ENCODE assay signal across 1 cellular context in the genomic region with DNA sequence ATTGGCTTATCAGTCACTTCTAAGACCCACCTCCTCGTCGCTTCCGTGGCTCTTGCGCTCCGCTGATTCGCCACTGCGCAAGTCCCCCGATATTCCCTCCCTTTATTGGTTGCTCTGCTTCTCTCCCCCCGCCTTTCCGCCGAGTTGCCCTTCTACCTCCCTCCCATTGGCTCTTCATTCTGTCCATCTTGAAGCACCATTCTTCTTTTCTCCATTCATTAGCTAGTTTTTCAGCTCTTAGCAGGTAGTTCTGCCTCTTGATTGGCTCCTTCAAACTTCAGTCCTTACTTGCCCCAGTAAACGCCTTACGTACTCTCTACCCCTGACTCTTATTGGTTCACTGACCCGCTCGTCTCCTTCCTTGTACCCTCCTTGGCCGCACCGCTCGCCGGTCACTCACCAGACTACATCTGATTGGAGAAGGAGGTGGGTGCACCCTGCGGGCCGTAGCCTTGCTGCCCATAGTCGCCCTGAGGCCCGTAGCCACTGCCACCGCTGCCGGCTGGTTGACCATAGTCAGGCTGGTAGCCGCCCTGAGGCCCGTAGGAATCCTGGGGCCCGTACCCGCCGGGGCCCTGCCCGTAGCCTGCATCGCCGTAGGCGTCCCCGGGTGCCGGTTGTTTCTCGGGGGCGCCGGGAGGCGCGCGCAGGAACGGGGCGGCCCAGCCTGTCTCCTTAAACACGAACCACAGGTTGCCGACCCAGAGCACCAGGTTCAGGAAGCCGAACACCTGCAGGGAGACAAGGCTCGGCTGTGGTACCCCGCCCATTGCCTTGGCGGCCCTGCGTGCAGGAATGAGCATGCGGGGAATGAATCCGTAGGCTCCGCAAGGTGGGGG.
TF ChIP-seq lines count a peak whose summit lies in the region.

No MANE protein-coding gene starts in this region.

TF ChIP-seq in Ishikawa, 13 proteins besides CTCF, POLR2A, EP300 and RAD21 (continued from another document):
- TF ChIP-seq, protein P1, sequence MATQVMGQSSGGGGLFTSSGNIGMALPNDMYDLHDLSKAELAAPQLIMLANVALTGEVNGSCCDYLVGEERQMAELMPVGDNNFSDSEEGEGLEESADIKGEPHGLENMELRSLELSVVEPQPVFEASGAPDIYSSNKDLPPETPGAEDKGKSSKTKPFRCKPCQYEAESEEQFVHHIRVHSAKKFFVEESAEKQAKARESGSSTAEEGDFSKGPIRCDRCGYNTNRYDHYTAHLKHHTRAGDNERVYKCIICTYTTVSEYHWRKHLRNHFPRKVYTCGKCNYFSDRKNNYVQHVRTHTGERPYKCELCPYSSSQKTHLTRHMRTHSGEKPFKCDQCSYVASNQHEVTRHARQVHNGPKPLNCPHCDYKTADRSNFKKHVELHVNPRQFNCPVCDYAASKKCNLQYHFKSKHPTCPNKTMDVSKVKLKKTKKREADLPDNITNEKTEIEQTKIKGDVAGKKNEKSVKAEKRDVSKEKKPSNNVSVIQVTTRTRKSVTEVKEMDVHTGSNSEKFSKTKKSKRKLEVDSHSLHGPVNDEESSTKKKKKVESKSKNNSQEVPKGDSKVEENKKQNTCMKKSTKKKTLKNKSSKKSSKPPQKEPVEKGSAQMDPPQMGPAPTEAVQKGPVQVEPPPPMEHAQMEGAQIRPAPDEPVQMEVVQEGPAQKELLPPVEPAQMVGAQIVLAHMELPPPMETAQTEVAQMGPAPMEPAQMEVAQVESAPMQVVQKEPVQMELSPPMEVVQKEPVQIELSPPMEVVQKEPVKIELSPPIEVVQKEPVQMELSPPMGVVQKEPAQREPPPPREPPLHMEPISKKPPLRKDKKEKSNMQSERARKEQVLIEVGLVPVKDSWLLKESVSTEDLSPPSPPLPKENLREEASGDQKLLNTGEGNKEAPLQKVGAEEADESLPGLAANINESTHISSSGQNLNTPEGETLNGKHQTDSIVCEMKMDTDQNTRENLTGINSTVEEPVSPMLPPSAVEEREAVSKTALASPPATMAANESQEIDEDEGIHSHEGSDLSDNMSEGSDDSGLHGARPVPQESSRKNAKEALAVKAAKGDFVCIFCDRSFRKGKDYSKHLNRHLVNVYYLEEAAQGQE (IDR thresholded peaks at IDR 0.05; ENCODE audit: low read depth) = no peak
- TF ChIP-seq TEAD4 (IDR thresholded peaks at IDR 0.05) (no peak), USF1 (IDR thresholded peaks at IDR 0.05) (no peak), YY1 (IDR thresholded peaks at IDR 0.05; ENCODE audit: low read depth) (0 out of 2 replicates have a peak, but pooled peaks have one; percentile 15), FOXM1 (IDR thresholded peaks at IDR 0.05; ENCODE audit: borderline replicate concordance, low read depth) (no peak), TCF12 (IDR thresholded peaks at IDR 0.05; ENCODE audit: low read depth) (no peak), NFIC (IDR thresholded peaks at IDR 0.05) (no peak), CEBPB (IDR thresholded peaks at IDR 0.05) (no peak), TAF1 (IDR thresholded peaks at IDR 0.05; ENCODE audit: low read depth) (peak; percentile 68), EGR1 (IDR thresholded peaks at IDR 0.05) (no peak)
